ENCODE assay signal across 8 cellular contexts in the genomic region with DNA sequence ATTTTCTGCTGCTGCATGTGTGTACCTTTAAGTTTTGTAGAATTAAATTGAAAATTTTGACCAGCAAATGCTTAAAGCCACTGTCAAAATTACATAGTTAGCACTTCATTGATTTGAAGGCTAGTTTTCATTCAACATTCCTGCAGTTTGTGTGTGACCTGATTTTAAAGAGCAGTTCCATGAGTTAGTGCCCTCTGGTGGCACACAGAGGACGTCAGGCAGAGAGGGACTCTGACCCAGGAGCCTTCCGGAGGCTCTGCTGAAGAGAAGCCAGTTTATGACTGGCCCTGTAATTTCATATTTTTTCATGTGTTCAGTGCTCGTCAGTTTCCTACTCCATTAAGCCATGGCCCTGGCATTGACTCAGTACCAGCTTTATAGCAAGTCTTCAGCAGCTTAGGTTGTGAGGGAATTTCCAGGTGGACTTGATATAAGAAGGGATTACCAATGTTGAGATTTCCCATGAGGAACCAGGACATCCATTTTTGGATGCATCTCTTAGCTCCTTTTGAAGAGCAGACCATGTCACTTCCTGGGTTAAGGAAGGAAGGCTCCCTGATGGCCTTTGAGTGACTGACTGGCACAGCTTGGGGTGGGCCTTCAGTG.
DNase-seq lines count a peak whose midpoint lies in the region; ATAC-seq, FAIRE-seq and TF ChIP-seq lines count a peak whose summit lies in the region.

No MANE protein-coding gene starts in this region.

- POLR2A ChIA-PET in GM12878 (lab: Charles Lee) = no interaction called here

- CTCF ChIA-PET in GM12878 (lab: Yijun Ruan, JAX) = interaction anchor here (0.7 to 4.9 kb wide), 31 partner anchors 8 to 189 kb away, joined by 3 to 63 read pairs (median 6); a partner anchor contains a TSS

- no peak overlapping the region for H2AFZ ChIP-seq in GM12878 (ENCODE audit: control insufficient read depth, low read depth, low read length)

- no TSS peak for BruUV-seq in GM12878 (replicated peaks; lab: Mats Ljungman, UMichigan)

- TF ChIP-seq RAD21 in GM12878 (IDR thresholded peaks at IDR 0.05; ENCODE audit: insufficient read depth, low read depth, low read length) = peak; percentile 75

- no peaks in the 10 kb centered on the region for H3K79me2 ChIP-seq in GM12878 (ENCODE audit: control insufficient read depth, insufficient read depth, low read length)

- no peak overlapping the region for H3K4me2 ChIP-seq in GM12878 (ENCODE audit: control insufficient read depth, insufficient read depth)

- RAD21 ChIA-PET in GM12878 (lab: Charles Lee; ENCODE audit: unreplicated experiment) = interaction anchor here (0.9 to 4.2 kb wide), 13 partner anchors 17 to 173 kb away, joined by 3 to 21 read pairs (median 5); a partner anchor contains a TSS

- H3K4me1 ChIP-seq in GM12878 (ENCODE audit: control insufficient read depth, insufficient read depth, low read length) = peaks cover 11% of the 10 kb centered on the region

- H3K4me3 ChIP-seq in GM12878 = no peak overlapping the region

- in situ Hi-C loops in GM12878 (cut with MboI) = loop anchor here (5.0 kb wide), 1 partner anchor 163 kb away; no protein-coding TSS in a partner anchor

- peaks cover 1 to 2% of the 10 kb centered on the region in 2 experiments; a peak in 2 of 4 replicates for H3K36me3 ChIP-seq in GM12878 (ENCODE audit: control insufficient read depth in 2 of 2, insufficient read depth in 2 of 2, low read length in 1 of 2)

- intact Hi-C loops in GM12878 (cut with micrococcal nuclease; ENCODE audit: unreplicated experiment) = loop anchor here (1.0 to 2.0 kb wide), 2 partner anchors 96 to 163 kb away; no protein-coding TSS in a partner anchor

- H3K27me3 ChIP-seq in GM12878 (replicated peaks in 1 of 2; ENCODE audit: control insufficient read depth in 2 of 2, insufficient read depth in 2 of 2, low read length in 1 of 2) = no peaks in the 10 kb centered on the region

- FAIRE-seq in GM12878 (lab: Jason Lieb, UNC) = no peak

- DNase-seq in DMS53 treated with DMSO at 0.1 percent for 48 hours (lab: John Stamatoyannopoulos, UW; ENCODE audit: unreplicated experiment) (peak; percentile 35), HT1080 (ENCODE audit: low read depth) (peak; percentile 52), RPMI7951 (ENCODE audit: low read depth) (peak; percentile 56), GM12878 (ENCODE audit: low read depth, low spot score) (no peak), iPS DF 4.7 (ENCODE audit: extremely low read depth, low spot score) (peak; percentile 19)
- DNase-seq in stimulated activated CD4-positive, alpha-beta T cell treated with anti-CD3 and anti-CD28 coated beads, Interleukin-1b, Interleukin-23, amount 100 ng/mL, for 48 hours = peak; percentile 45
- no peak for DNase-seq in effector CD8-positive, alpha-beta T cell (lab: John Stamatoyannopoulos, UW)

- no peak overlapping the region for H3K27ac ChIP-seq in GM12878 (ENCODE audit: control insufficient read depth, insufficient read depth)

- peak; percentile 74 to 84 (median 82) for TF ChIP-seq CTCF in GM12878 (IDR thresholded peaks at IDR 0.05 in 2 of 3, conservative IDR thresholded peaks at IDR 0.05 in 1 of 3; ENCODE audit: control insufficient read depth in 2 of 3, extremely low read depth in 1 of 3, insufficient read depth in 1 of 3, low read depth in 3 of 3, low read length in 3 of 3)

- no peaks in the 10 kb centered on the region for H3K9me3 ChIP-seq in GM12878 (replicated peaks; ENCODE audit: control insufficient read depth, insufficient read depth, low read length)

- H3K9ac ChIP-seq in GM12878 (ENCODE audit: control insufficient read depth, insufficient read depth, low read length) = no peak overlapping the region

- 11% methylated on average over 3 of the region's 3 CpGs for WGBS in GM12878 (ENCODE audit: insufficient coverage, insufficient replicate concordance, low lambda C conversion rate, missing lambda C conversion rate)

- TF ChIP-seq EP300 in GM12878 (IDR thresholded peaks at IDR 0.05; ENCODE audit: borderline replicate concordance in 1 of 2, control insufficient read depth in 1 of 2, low read depth in 2 of 2, low read length in 2 of 2) = no peak

- H4K20me1 ChIP-seq in GM12878 (ENCODE audit: control insufficient read depth, insufficient read depth) = no peaks in the 10 kb centered on the region

- ATAC-seq in GM12878 (peak; percentile 90), HG02678 (IDR thresholded peaks at IDR 0.05; ENCODE audit: unreplicated experiment) (no peak)

- TF ChIP-seq POLR2A in GM12878 (IDR thresholded peaks at IDR 0.05; ENCODE audit: low read depth, low read length) = no peak

- SMC1A ChIA-PET in GM12878 (lab: Charles Lee; ENCODE audit: uncharacterized antibody, unreplicated experiment) = interaction anchor here (0.6 to 6.3 kb wide), 29 partner anchors 8 to 191 kb away, joined by 3 to 68 read pairs (median 4); no protein-coding TSS in a partner anchor

TF ChIP-seq in GM12878, 131 proteins besides CTCF, POLR2A, EP300 and RAD21:
- TF ChIP-seq ZZZ3 (IDR thresholded peaks at IDR 0.05; ENCODE audit: control insufficient read depth, insufficient read length, low read depth) (no peak), CBX5 (IDR thresholded peaks at IDR 0.05; ENCODE audit: low read depth) (no peak), CREM (IDR thresholded peaks at IDR 0.05; ENCODE audit: low read depth) (no peak), SMC3 (IDR thresholded peaks at IDR 0.05; ENCODE audit: borderline replicate concordance, low read length) (peak; percentile 93), TCF7 (IDR thresholded peaks at IDR 0.05; ENCODE audit: borderline replicate concordance) (no peak), NR2F1 (conservative IDR thresholded peaks at IDR 0.05) (no peak), CEBPB (IDR thresholded peaks at IDR 0.05; ENCODE audit: borderline replicate concordance in 1 of 2, low read depth in 2 of 2, low read length in 2 of 2) (no peak), POU2F2 (IDR thresholded peaks at IDR 0.05; ENCODE audit: borderline replicate concordance, low read depth, low read length) (0 out of 3 replicates have a peak, but pooled peaks have one; percentile 20), GATAD2B (conservative IDR thresholded peaks at IDR 0.05; ENCODE audit: low read depth) (no peak)
- TF ChIP-seq, protein P1, sequence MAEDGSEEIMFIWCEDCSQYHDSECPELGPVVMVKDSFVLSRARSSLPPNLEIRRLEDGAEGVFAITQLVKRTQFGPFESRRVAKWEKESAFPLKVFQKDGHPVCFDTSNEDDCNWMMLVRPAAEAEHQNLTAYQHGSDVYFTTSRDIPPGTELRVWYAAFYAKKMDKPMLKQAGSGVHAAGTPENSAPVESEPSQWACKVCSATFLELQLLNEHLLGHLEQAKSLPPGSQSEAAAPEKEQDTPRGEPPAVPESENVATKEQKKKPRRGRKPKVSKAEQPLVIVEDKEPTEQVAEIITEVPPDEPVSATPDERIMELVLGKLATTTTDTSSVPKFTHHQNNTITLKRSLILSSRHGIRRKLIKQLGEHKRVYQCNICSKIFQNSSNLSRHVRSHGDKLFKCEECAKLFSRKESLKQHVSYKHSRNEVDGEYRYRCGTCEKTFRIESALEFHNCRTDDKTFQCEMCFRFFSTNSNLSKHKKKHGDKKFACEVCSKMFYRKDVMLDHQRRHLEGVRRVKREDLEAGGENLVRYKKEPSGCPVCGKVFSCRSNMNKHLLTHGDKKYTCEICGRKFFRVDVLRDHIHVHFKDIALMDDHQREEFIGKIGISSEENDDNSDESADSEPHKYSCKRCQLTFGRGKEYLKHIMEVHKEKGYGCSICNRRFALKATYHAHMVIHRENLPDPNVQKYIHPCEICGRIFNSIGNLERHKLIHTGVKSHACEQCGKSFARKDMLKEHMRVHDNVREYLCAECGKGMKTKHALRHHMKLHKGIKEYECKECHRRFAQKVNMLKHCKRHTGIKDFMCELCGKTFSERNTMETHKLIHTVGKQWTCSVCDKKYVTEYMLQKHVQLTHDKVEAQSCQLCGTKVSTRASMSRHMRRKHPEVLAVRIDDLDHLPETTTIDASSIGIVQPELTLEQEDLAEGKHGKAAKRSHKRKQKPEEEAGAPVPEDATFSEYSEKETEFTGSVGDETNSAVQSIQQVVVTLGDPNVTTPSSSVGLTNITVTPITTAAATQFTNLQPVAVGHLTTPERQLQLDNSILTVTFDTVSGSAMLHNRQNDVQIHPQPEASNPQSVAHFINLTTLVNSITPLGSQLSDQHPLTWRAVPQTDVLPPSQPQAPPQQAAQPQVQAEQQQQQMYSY (CRISPR knock-in tag; IDR thresholded peaks at IDR 0.05) = no peak

Comparison
In these comparisons a context has a peak if more than half of its experiments do, and no peak if none do; other contexts are left out.
1. DNase-seq: peak in DMS53 treated with DMSO at 0.1 percent for 48 hours (single experiment), HT1080 (single experiment), RPMI7951 (single experiment), iPS DF 4.7 (single experiment) and stimulated activated CD4-positive, alpha-beta T cell treated with anti-CD3 and anti-CD28 coated beads, Interleukin-1b, Interleukin-23, amount 100 ng/mL, for 48 hours (single experiment); none in GM12878 (single experiment) and effector CD8-positive, alpha-beta T cell (single experiment).